20 cellular contexts compared by ENCODE assay signal in genomic region chr15:74131618-74132191, GRCh38. TPM values are rescaled to one million over a fixed set of nuclear protein-coding genes. Genes with fewer than 3 reads are reported as not detected.
A peak's percentile ranks its signal among the peaks of the same experiment; 100 is the strongest.
DNase-seq lines count a peak whose midpoint lies in the region; ATAC-seq and TF ChIP-seq lines count a peak whose summit lies in the region.
"Had no signal": no experiment of that assay in that cellular context is flagged by ENCODE, and none has a peak within 500 bp of the region (broad histone marks: within the 10 kb centered on the region; RNA-seq: fewer than 3 reads in every experiment).

No MANE protein-coding gene starts in this region.

- DNase-seq in activated CD4-positive, alpha-beta T cell treated with anti-CD3 and anti-CD28 coated beads, Interleukin-2, amount 10 ng/mL, durations not matched to agents 7 days and 5 days, result no peak
- no peak for DNase-seq in activated CD4-positive, alpha-beta T cell treated with anti-CD3 and anti-CD28 coated beads for 48 hours
- DNase-seq in GM13977 (ENCODE audit: low spot score) (peak; percentile 23), osteocyte (ENCODE audit: extremely low spot score, unreplicated experiment) (no peak), H7 (no peak), iPS-NIHi11 (ENCODE audit: low spot score) (no peak), coronary artery (ENCODE audit: low spot score) (no peak)
- no peak for DNase-seq in central memory CD8-positive, alpha-beta T cell (ENCODE audit: low spot score in 2 of 2)
- DNase-seq: activated CD8-positive, alpha-beta T cell treated with anti-CD3 and anti-CD28 coated beads for 36 hours; activated gamma-delta T cell treated with Interleukin-2 at 50 U/mL for 16 hours; anterior cingulate cortex; heart right ventricle; lower lobe of right lung; NCI-H1417; NCI-H2107; NCI-H526; stimulated activated CD4-positive, alpha-beta T cell treated with anti-CD3 and anti-CD28 coated beads, Interleukin-2, amount 100 ng/mL, for 24 hours had no signal

- no peaks in the 10 kb centered on the region for H3K9me3 Mint-ChIP-seq in activated CD4-positive, alpha-beta T cell treated with anti-CD3 and anti-CD28 coated beads, Interleukin-2, amount 10 ng/mL, durations not matched to agents 7 days and 5 days
- no peaks in the 10 kb centered on the region for H3K9me3 Mint-ChIP-seq in central memory CD8-positive, alpha-beta T cell
- no peaks in the 10 kb centered on the region for H3K9me3 Mint-ChIP-seq in osteocyte (ENCODE audit: unreplicated experiment)
- H3K9me3 Mint-ChIP-seq: activated CD8-positive, alpha-beta T cell treated with anti-CD3 and anti-CD28 coated beads for 36 hours had no signal

- H3K27me3 Mint-ChIP-seq in activated CD4-positive, alpha-beta T cell treated with anti-CD3 and anti-CD28 coated beads, Interleukin-2, amount 10 ng/mL, durations not matched to agents 7 days and 5 days, result peaks cover 86% of the 10 kb centered on the region
- H3K27me3 Mint-ChIP-seq in central memory CD8-positive, alpha-beta T cell, result peaks cover 84% of the 10 kb centered on the region
- peaks cover 30% of the 10 kb centered on the region for H3K27me3 Mint-ChIP-seq in osteocyte (ENCODE audit: unreplicated experiment)

- no peaks in the 10 kb centered on the region for H3K36me3 ChIP-seq in H7 (replicated peaks; ENCODE audit: control insufficient read depth, insufficient read depth, low read length)
- H3K36me3 ChIP-seq: BLaER1, lower lobe of right lung had no signal

- ATAC-seq in central memory CD8-positive, alpha-beta T cell (replicated peaks; ENCODE audit: extremely low read depth, poor library complexity, severe bottlenecking), result no peak
- ATAC-seq: A549; activated CD8-positive, alpha-beta T cell treated with anti-CD3 and anti-CD28 coated beads for 36 hours; heart right ventricle; lower lobe of right lung had no signal

- CTCF ChIA-PET in activated CD4-positive, alpha-beta T cell treated with anti-CD3 and anti-CD28 coated beads, Interleukin-2, amount 10 ng/mL, durations not matched to agents 7 days and 5 days (lab: Charles Lee), result no interaction called here

- in situ Hi-C loops in GM13977 (cut with MboI; ENCODE audit: low pct_unique_long_range_greater_than_20kb, low sequenced_read_pairs, unreplicated experiment), result loop anchor here (5.0 kb wide), 1 partner anchor 176 kb away; no protein-coding TSS in a partner anchor

- H3K36me3 Mint-ChIP-seq in activated CD4-positive, alpha-beta T cell treated with anti-CD3 and anti-CD28 coated beads, Interleukin-2, amount 10 ng/mL, durations not matched to agents 7 days and 5 days (ENCODE audit: low read depth), result peaks cover 2% of the 10 kb centered on the region
- peaks cover 8% of the 10 kb centered on the region for H3K36me3 Mint-ChIP-seq in central memory CD8-positive, alpha-beta T cell (ENCODE audit: insufficient read depth)
- H3K36me3 Mint-ChIP-seq in osteocyte (ENCODE audit: unreplicated experiment), result peaks cover 7% of the 10 kb centered on the region

- H3K4me3 ChIP-seq in H7 (ENCODE audit: insufficient read depth, low read depth, low read length) (no peak overlapping the region), coronary artery (no peak overlapping the region)
- H3K4me3 ChIP-seq: A549, BLaER1, lower lobe of right lung had no signal

- POLR2A ChIA-PET in activated CD4-positive, alpha-beta T cell treated with anti-CD3 and anti-CD28 coated beads, Interleukin-2, amount 10 ng/mL, durations not matched to agents 7 days and 5 days (lab: Charles Lee), result no interaction called here

- no peak overlapping the region for H3K27ac ChIP-seq in coronary artery
- H3K27ac ChIP-seq: A549, BLaER1, lower lobe of right lung had no signal

- TF ChIP-seq CTCF in GM13977 (IDR thresholded peaks at IDR 0.05; ENCODE audit: extremely low read depth, insufficient read depth, missing control alignments), result no peak
- TF ChIP-seq CTCF in osteocyte (IDR thresholded peaks at IDR 0.05), result no peak
- TF ChIP-seq CTCF in coronary artery (IDR thresholded peaks at IDR 0.05), result no peak

- H3K27me3 ChIP-seq in H7 (ENCODE audit: control insufficient read depth, insufficient read depth, low read length), result peaks cover 95% of the 10 kb centered on the region

- peaks cover 38% of the 10 kb centered on the region for H3K4me1 Mint-ChIP-seq in activated CD4-positive, alpha-beta T cell treated with anti-CD3 and anti-CD28 coated beads, Interleukin-2, amount 10 ng/mL, durations not matched to agents 7 days and 5 days
- peaks cover 14% of the 10 kb centered on the region for H3K4me1 Mint-ChIP-seq in central memory CD8-positive, alpha-beta T cell
- peaks cover 48% of the 10 kb centered on the region for H3K4me1 Mint-ChIP-seq in osteocyte (ENCODE audit: unreplicated experiment)

- H3K27ac Mint-ChIP-seq in activated CD4-positive, alpha-beta T cell treated with anti-CD3 and anti-CD28 coated beads, Interleukin-2, amount 10 ng/mL, durations not matched to agents 7 days and 5 days, result peak overlapping the region; percentile 89
- peak overlapping the region; percentile 53 for H3K27ac Mint-ChIP-seq in central memory CD8-positive, alpha-beta T cell (ENCODE audit: low read depth)
- H3K27ac Mint-ChIP-seq in osteocyte (ENCODE audit: unreplicated experiment), result no peak overlapping the region
- H3K27ac Mint-ChIP-seq: activated CD8-positive, alpha-beta T cell treated with anti-CD3 and anti-CD28 coated beads for 36 hours had no signal

- peak overlapping the region; percentile 47 for H3K4me3 Mint-ChIP-seq in activated CD4-positive, alpha-beta T cell treated with anti-CD3 and anti-CD28 coated beads, Interleukin-2, amount 10 ng/mL, durations not matched to agents 7 days and 5 days
- H3K4me3 Mint-ChIP-seq in central memory CD8-positive, alpha-beta T cell, result no peak overlapping the region
- H3K4me3 Mint-ChIP-seq in osteocyte (ENCODE audit: unreplicated experiment), result peak overlapping the region; percentile 32
- H3K4me3 Mint-ChIP-seq: activated CD8-positive, alpha-beta T cell treated with anti-CD3 and anti-CD28 coated beads for 36 hours had no signal

RNA-seq across cellular contexts. Expression of gene ISLR2, which starts 1.3 kb away (rescaled TPM):
- total RNA-seq in activated CD4-positive, alpha-beta T cell treated with anti-CD3 and anti-CD28 coated beads, Interleukin-2, amount 10 ng/mL, durations not matched to agents 7 days and 5 days, result not detected
- 6.1 TPM in 2 replicates for total RNA-seq in osteocyte
- 5.7 and 6.3 TPM in 2 replicates for total RNA-seq in H7 (2014; rRNA removed; shearing (Covaris generic))
- total RNA-seq: activated CD8-positive, alpha-beta T cell treated with anti-CD3 and anti-CD28 coated beads for 36 hours had no signal

RNA-seq across cellular contexts. Expression of gene ISLR, which starts 41.8 kb away (rescaled TPM):
- total RNA-seq in activated CD4-positive, alpha-beta T cell treated with anti-CD3 and anti-CD28 coated beads, Interleukin-2, amount 10 ng/mL, durations not matched to agents 7 days and 5 days, result not detected
- total RNA-seq in osteocyte, result 108 and 110 TPM in 2 replicates
- 15.1 and 20.5 TPM in 2 replicates for total RNA-seq in H7 (2014; rRNA removed; shearing (Covaris generic))
- total RNA-seq: activated CD8-positive, alpha-beta T cell treated with anti-CD3 and anti-CD28 coated beads for 36 hours had no signal

RNA-seq across cellular contexts. Expression of gene GOLGA6A, which starts 49.4 kb away (rescaled TPM):
- not detected for total RNA-seq in activated CD4-positive, alpha-beta T cell treated with anti-CD3 and anti-CD28 coated beads, Interleukin-2, amount 10 ng/mL, durations not matched to agents 7 days and 5 days
- total RNA-seq in osteocyte, result 0.21 TPM in 1 of 2 replicates, not detected in the other
- 2.2 and 4.7 TPM in 2 replicates for total RNA-seq in H7 (2014; rRNA removed; shearing (Covaris generic))
- total RNA-seq: activated CD8-positive, alpha-beta T cell treated with anti-CD3 and anti-CD28 coated beads for 36 hours; heart right ventricle; lower lobe of right lung; urinary bladder had no signal

Comparison
In these comparisons a context has a peak if more than half of its experiments do, and no peak if none do; other contexts are left out.
1. RNA of gene ISLR, which starts 41.8 kb away (total RNA-seq): 108 to 110 TPM in osteocyte and 15.1 to 20.5 TPM in H7; not detected in activated CD4-positive, alpha-beta T cell treated with anti-CD3 and anti-CD28 coated beads, Interleukin-2, amount 10 ng/mL, durations not matched to agents 7 days and 5 days; every median in the first group is over 10 times any median in the second.